Comparison of ENCODE assay signal across 9 cellular contexts in the genomic region with DNA sequence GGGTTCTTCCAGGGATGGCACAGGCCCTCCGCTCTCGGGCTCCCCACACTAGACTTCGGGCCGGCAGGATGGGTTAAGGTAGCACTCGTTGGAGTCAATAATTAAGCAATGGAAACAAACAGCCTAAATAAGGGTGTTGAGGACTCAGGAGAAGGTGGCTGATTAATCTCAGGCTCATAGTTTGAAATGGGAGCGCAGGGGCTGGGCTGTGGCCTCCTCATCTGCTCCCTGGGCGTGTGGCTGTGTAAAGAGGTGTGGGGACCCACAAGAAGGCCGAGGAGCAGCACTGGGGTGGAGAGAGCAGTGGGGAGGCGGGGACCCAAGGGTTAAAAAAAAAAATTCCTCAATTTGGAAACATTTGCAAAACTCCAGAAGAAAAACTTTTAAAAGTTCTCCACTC. TPM values are rescaled to one million over a fixed set of nuclear protein-coding genes. Genes with fewer than 3 reads are reported as not detected.
DNase-seq lines count a peak whose midpoint lies in the region; ATAC-seq and TF ChIP-seq lines count a peak whose summit lies in the region.
"Had no signal": no experiment of that assay in that cellular context is flagged by ENCODE, and none has a peak within 500 bp of the region (broad histone marks: within the 10 kb centered on the region; RNA-seq: fewer than 3 reads in every experiment).

No MANE protein-coding gene starts in this region.

- no peak for DNase-seq in activated naive CD4-positive, alpha-beta T cell treated with Interleukin-2 at 50 U/mL for 16 hours
- DNase-seq in central memory CD8-positive, alpha-beta T cell (ENCODE audit: low spot score in 2 of 2) = no peak
- no peak for DNase-seq in mesothelial cell of epicardium (ENCODE audit: low spot score in 2 of 2, unreplicated experiment in 2 of 2)
- DNase-seq in tibial nerve (ENCODE audit: low spot score in 2 of 2) = no peak
- DNase-seq in AG20443 (ENCODE audit: low spot score) = no peak
- DNase-seq in A172 (ENCODE audit: low spot score) = no peak
- DNase-seq: activated CD8-positive, alpha-beta memory T cell treated with anti-CD3 and anti-CD28 coated beads, Interleukin-2, amount 50 U/mL, for 48 hours had no signal

- peaks cover 5% of the 10 kb centered on the region for H3K36me3 Mint-ChIP-seq in activated naive CD4-positive, alpha-beta T cell treated with anti-CD3 and anti-CD28 coated beads, Interleukin-2, amount 50 U/mL, for 24 hours
- peaks cover 2% of the 10 kb centered on the region for H3K36me3 Mint-ChIP-seq in central memory CD8-positive, alpha-beta T cell (ENCODE audit: insufficient read depth)
- peaks cover 16% of the 10 kb centered on the region for H3K36me3 Mint-ChIP-seq in mesothelial cell of epicardium

- TF ChIP-seq EP300 in tibial nerve (IDR thresholded peaks at IDR 0.05) = no peak

- peaks cover 36% of the 10 kb centered on the region for H3K27me3 Mint-ChIP-seq in activated naive CD4-positive, alpha-beta T cell treated with anti-CD3 and anti-CD28 coated beads, Interleukin-2, amount 50 U/mL, for 24 hours
- peaks cover 57% of the 10 kb centered on the region for H3K27me3 Mint-ChIP-seq in central memory CD8-positive, alpha-beta T cell
- peaks cover 32% of the 10 kb centered on the region for H3K27me3 Mint-ChIP-seq in mesothelial cell of epicardium (ENCODE audit: low read depth)

- H3K27ac Mint-ChIP-seq in activated naive CD4-positive, alpha-beta T cell treated with anti-CD3 and anti-CD28 coated beads, Interleukin-2, amount 50 U/mL, for 24 hours = no peak overlapping the region
- H3K27ac Mint-ChIP-seq in central memory CD8-positive, alpha-beta T cell (ENCODE audit: low read depth) = no peak overlapping the region
- peak overlapping the region; percentile 37 for H3K27ac Mint-ChIP-seq in mesothelial cell of epicardium

- H3K36me3 ChIP-seq in tibial nerve = peaks cover 0 to 18% (median 1%) of the 10 kb centered on the region in 3 donors

- H3K27ac ChIP-seq in tibial nerve = peak overlapping the region; percentile 92 to 99 (median 96)

- WGBS in tibial nerve, 2 donors = 63 to 72% methylated on average over 9 of the region's 9 CpGs

- peak overlapping the region; percentile 69 to 95 (median 74) for H3K4me3 ChIP-seq in tibial nerve

- H3K9me3 ChIP-seq in tibial nerve = peaks cover 0 to 1% (median 0%) of the 10 kb centered on the region in 4 donors

- peaks cover 12% of the 10 kb centered on the region for H3K4me1 Mint-ChIP-seq in activated naive CD4-positive, alpha-beta T cell treated with anti-CD3 and anti-CD28 coated beads, Interleukin-2, amount 50 U/mL, for 24 hours
- H3K4me1 Mint-ChIP-seq in central memory CD8-positive, alpha-beta T cell = peaks cover 10% of the 10 kb centered on the region
- peaks cover 27% of the 10 kb centered on the region for H3K4me1 Mint-ChIP-seq in mesothelial cell of epicardium

- no peak for TF ChIP-seq CTCF in mesothelial cell of epicardium (IDR thresholded peaks at IDR 0.05; ENCODE audit: unreplicated experiment)
- TF ChIP-seq CTCF in tibial nerve (IDR thresholded peaks at IDR 0.05) = no peak

- H3K4me3 Mint-ChIP-seq in activated naive CD4-positive, alpha-beta T cell treated with anti-CD3 and anti-CD28 coated beads, Interleukin-2, amount 50 U/mL, for 24 hours = peak overlapping the region; percentile 68
- peak overlapping the region; percentile 70 for H3K4me3 Mint-ChIP-seq in central memory CD8-positive, alpha-beta T cell
- H3K4me3 Mint-ChIP-seq in mesothelial cell of epicardium = peak overlapping the region; percentile 81

- no peak for TF ChIP-seq POLR2A in tibial nerve (IDR thresholded peaks at IDR 0.05)

- H3K27me3 ChIP-seq in tibial nerve = no peaks in the 10 kb centered on the region

- H3K9me3 Mint-ChIP-seq in activated naive CD4-positive, alpha-beta T cell treated with anti-CD3 and anti-CD28 coated beads, Interleukin-2, amount 50 U/mL, for 24 hours = peaks cover 2% of the 10 kb centered on the region
- no peaks in the 10 kb centered on the region for H3K9me3 Mint-ChIP-seq in central memory CD8-positive, alpha-beta T cell
- H3K9me3 Mint-ChIP-seq in mesothelial cell of epicardium = peaks cover 3% of the 10 kb centered on the region

- no peak for ATAC-seq in central memory CD8-positive, alpha-beta T cell (replicated peaks; ENCODE audit: extremely low read depth, poor library complexity, severe bottlenecking)
- no peak for ATAC-seq in GM19452 (IDR thresholded peaks at IDR 0.05; ENCODE audit: unreplicated experiment)

- peaks cover 0 to 36% (median 15%) of the 10 kb centered on the region in 4 donors for H3K4me1 ChIP-seq in tibial nerve

RNA-seq across cellular contexts. Expression of a gene that starts 1.3 kb away (rescaled TPM):
- total RNA-seq in mesothelial cell of epicardium (53.1 to 57.5 TPM (median 55.0 TPM) in 3 replicates), tibial nerve (100 to 1,000 TPM; 245 to 506 (median 331) TPM)
- 464 and 479 TPM in 2 replicates for total RNA-seq in A172 (2014; rRNA removed; shearing (Covaris generic))

RNA-seq across cellular contexts. Expression of a gene that starts 52.6 kb away (rescaled TPM):
- total RNA-seq in mesothelial cell of epicardium (not detected in 3 replicates), tibial nerve (100 to 1,000 TPM in 1 of 4 donors, 10 to 100 TPM in 3; 18.8 to 135 (median 61.6) TPM)
- not detected in 2 replicates for total RNA-seq in A172 (2014; rRNA removed; shearing (Covaris generic))

Comparison
In these comparisons a context has a peak if more than half of its experiments do, and no peak if none do; other contexts are left out.
1. RNA of a gene that starts 52.6 kb away (total RNA-seq): 18.8 to 135 TPM in tibial nerve; not detected in mesothelial cell of epicardium and not detected in A172; every median in the first group is over 10 times any median in the second.
2. Peak in every context shown above with its lines, with median percentiles within 50 percentile points of each other: H3K4me3 Mint-ChIP-seq.